Comparison of ENCODE assay signal across 10 cellular contexts in genomic region chr6:149962461-149963211, GRCh38. TPM values are rescaled to one million over a fixed set of nuclear protein-coding genes. Genes with fewer than 3 reads are reported as not detected.
DNase-seq lines count a peak whose midpoint lies in the region; ATAC-seq, FAIRE-seq and TF ChIP-seq lines count a peak whose summit lies in the region.
"Had no signal": no experiment of that assay in that cellular context is flagged by ENCODE, and none has a peak within 500 bp of the region (broad histone marks: within the 10 kb centered on the region; RNA-seq: fewer than 3 reads in every experiment).

No MANE protein-coding gene starts in this region.

- no peaks in the 10 kb centered on the region for H3K9me3 ChIP-seq in A549
- H3K9me3 ChIP-seq in mesenchymal stem cell (ENCODE audit: control insufficient read depth, low read length): no peaks in the 10 kb centered on the region
- H3K9me3 ChIP-seq: uterus had no signal

- no peak overlapping the region for H3K14ac ChIP-seq in mesenchymal stem cell (ENCODE audit: low read length in 2 of 2)

- TF ChIP-seq CTCF in A549 (IDR thresholded peaks at IDR 0.05): no peak

- TF ChIP-seq RAD21 in A549 (conservative IDR thresholded peaks at IDR 0.05 in 1 of 2, IDR thresholded peaks at IDR 0.05 in 1 of 2): no peak

- H2BK12ac ChIP-seq in mesenchymal stem cell (ENCODE audit: low read length in 2 of 2): no peak overlapping the region

- H3K9me3 Mint-ChIP-seq in activated T-helper 17 cell treated with anti-CD3 and anti-CD28 coated beads, Interleukin-2, amount 50 U/mL, for 72 hours: no peaks in the 10 kb centered on the region

- no peak overlapping the region for H3K23ac ChIP-seq in mesenchymal stem cell (ENCODE audit: low read length in 2 of 2)

- CTCF ChIA-PET in A549 (lab: Yijun Ruan, JAX): interaction anchor here (0.9 to 1.8 kb wide), 5 partner anchors 28 to 433 kb away, joined by 3 to 5 read pairs (median 4); no protein-coding TSS in a partner anchor

- no peak overlapping the region for H3K4ac ChIP-seq in mesenchymal stem cell (ENCODE audit: low read depth in 1 of 2, low read length in 2 of 2)

- H3K27ac ChIP-seq in A549: peak overlapping the region; percentile 78 to 91
- no peak overlapping the region for H3K27ac ChIP-seq in mesenchymal stem cell (ENCODE audit: low read length, poor library complexity, severe bottlenecking)
- H3K27ac ChIP-seq: uterus had no signal

- peaks cover 67% of the 10 kb centered on the region for H3K27me3 ChIP-seq in H7 (ENCODE audit: control insufficient read depth, insufficient read depth, low read length)
- peaks cover 57 to 95% of the 10 kb centered on the region in 2 experiments for H3K27me3 ChIP-seq in mesenchymal stem cell (ENCODE audit: control insufficient read depth in 1 of 2, insufficient read depth in 1 of 2, low read length in 2 of 2)

- H3K36me3 ChIP-seq in H7 (replicated peaks; ENCODE audit: control insufficient read depth, insufficient read depth, low read length) (no peaks in the 10 kb centered on the region), mesenchymal stem cell (ENCODE audit: control insufficient read depth in 1 of 2, insufficient read depth in 2 of 2, low read depth in 1 of 2, low read length in 2 of 2) (no peaks in the 10 kb centered on the region)
- H3K36me3 ChIP-seq: uterus had no signal

- 71% methylated on average over 7 of the region's 7 CpGs for WGBS in A549 (ENCODE audit: missing lambda C conversion rate)
- 64% methylated on average over 7 of the region's 7 CpGs for whole genome bisulfite sequencing in mesenchymal stem cell

- H3K9ac ChIP-seq in mesenchymal stem cell (ENCODE audit: low read length): no peak overlapping the region

- ATAC-seq in A549: no peak; a peak in 1 of 6 replicates
- ATAC-seq in activated T-helper 17 cell treated with anti-CD3 and anti-CD28 coated beads, Interleukin-2, amount 50 U/mL, for 72 hours (replicated peaks): no peak

- H3K4me1 ChIP-seq in A549 (peaks cover 8% of the 10 kb centered on the region), mesenchymal stem cell (ENCODE audit: control insufficient read depth, insufficient read depth, low read depth, low read length) (peaks cover 32% of the 10 kb centered on the region)

- no peak overlapping the region for H4K8ac ChIP-seq in mesenchymal stem cell (ENCODE audit: low read length)

- no peak overlapping the region for H4K91ac ChIP-seq in mesenchymal stem cell (ENCODE audit: low read length)

- H2AK5ac ChIP-seq in mesenchymal stem cell (ENCODE audit: low read length, severe bottlenecking): no peak overlapping the region

- peak overlapping the region; percentile 84 for H3K27ac Mint-ChIP-seq in activated T-helper 17 cell treated with anti-CD3 and anti-CD28 coated beads, Interleukin-2, amount 50 U/mL, for 72 hours

- POLR2A ChIA-PET in A549 (lab: Yijun Ruan, JAX): no interaction called here

- no peak overlapping the region for H3K18ac ChIP-seq in mesenchymal stem cell (ENCODE audit: low read depth in 1 of 2, low read length in 2 of 2)

- H3K4me2 ChIP-seq in A549 (peak overlapping the region; percentile 93), mesenchymal stem cell (ENCODE audit: low read length, poor library complexity, severe bottlenecking) (no peak overlapping the region)

- no peak for DNase-seq in A549 (ENCODE audit: low read depth in 1 of 2, low spot score in 1 of 2)
- no peak for DNase-seq in H7
- DNase-seq in mesenchymal stem cell: no peak
- no peak for DNase-seq in NCI-H510A treated with DMSO at 0.1 percent for 48 hours (lab: John Stamatoyannopoulos, UW)
- no peak for DNase-seq in NCI-H69 (lab: John Stamatoyannopoulos, UW)
- DNase-seq in NCI-H1092 treated with DMSO at 0.1 percent for 48 hours (lab: John Stamatoyannopoulos, UW): no peak
- no peak for DNase-seq in Kasumi-1 (lab: John Stamatoyannopoulos, UW)
- DNase-seq: activated gamma-delta T cell treated with Interleukin-2 at 50 U/mL for 16 hours, uterus had no signal

- peaks cover 60% of the 10 kb centered on the region for H3K27me3 Mint-ChIP-seq in activated T-helper 17 cell treated with anti-CD3 and anti-CD28 coated beads, Interleukin-2, amount 50 U/mL, for 72 hours

- H2AFZ ChIP-seq in mesenchymal stem cell (ENCODE audit: low read depth, low read length): peak overlapping the region; percentile 21

- no peak for TF ChIP-seq POLR2A in A549 (IDR thresholded peaks at IDR 0.05; ENCODE audit: low read length)

- no peak overlapping the region for H2BK15ac ChIP-seq in mesenchymal stem cell (ENCODE audit: low read depth, poor library complexity, severe bottlenecking)

- TF ChIP-seq EP300 in A549 (IDR thresholded peaks at IDR 0.05): no peak

- peaks cover 19% of the 10 kb centered on the region for H3K36me3 Mint-ChIP-seq in activated T-helper 17 cell treated with anti-CD3 and anti-CD28 coated beads, Interleukin-2, amount 50 U/mL, for 72 hours (ENCODE audit: low read depth)

- peaks cover 23% of the 10 kb centered on the region for H3K4me1 Mint-ChIP-seq in activated T-helper 17 cell treated with anti-CD3 and anti-CD28 coated beads, Interleukin-2, amount 50 U/mL, for 72 hours

- H3K4me3 Mint-ChIP-seq in activated T-helper 17 cell treated with anti-CD3 and anti-CD28 coated beads, Interleukin-2, amount 50 U/mL, for 72 hours: peak overlapping the region; percentile 87

- no peak for FAIRE-seq in A549 (lab: Jason Lieb, UNC)

- no peaks in the 10 kb centered on the region for H3K79me1 ChIP-seq in mesenchymal stem cell (replicated peaks; ENCODE audit: low read length, poor library complexity, severe bottlenecking)

- no peak overlapping the region for H2BK120ac ChIP-seq in mesenchymal stem cell (ENCODE audit: low read depth, low read length)

- no peak overlapping the region for H2BK5ac ChIP-seq in mesenchymal stem cell (ENCODE audit: low read depth, low read length, poor library complexity, severe bottlenecking)

- H3K4me3 ChIP-seq in A549 (peak overlapping the region; percentile 47), H7 (ENCODE audit: insufficient read depth, low read depth, low read length) (peak overlapping the region; percentile 47), mesenchymal stem cell (ENCODE audit: insufficient read depth in 1 of 2, low read depth in 1 of 2, low read length in 2 of 2) (no peak overlapping the region)

TF ChIP-seq in A549, 52 proteins besides CTCF, POLR2A, EP300 and RAD21 (continues in another document):
- TF ChIP-seq KDM1A (IDR thresholded peaks at IDR 0.05; ENCODE audit: low read depth) (no peak), HOXB5 (CRISPR knock-in tag; IDR thresholded peaks at IDR 0.05) (no peak)
- TF ChIP-seq, protein P1, sequence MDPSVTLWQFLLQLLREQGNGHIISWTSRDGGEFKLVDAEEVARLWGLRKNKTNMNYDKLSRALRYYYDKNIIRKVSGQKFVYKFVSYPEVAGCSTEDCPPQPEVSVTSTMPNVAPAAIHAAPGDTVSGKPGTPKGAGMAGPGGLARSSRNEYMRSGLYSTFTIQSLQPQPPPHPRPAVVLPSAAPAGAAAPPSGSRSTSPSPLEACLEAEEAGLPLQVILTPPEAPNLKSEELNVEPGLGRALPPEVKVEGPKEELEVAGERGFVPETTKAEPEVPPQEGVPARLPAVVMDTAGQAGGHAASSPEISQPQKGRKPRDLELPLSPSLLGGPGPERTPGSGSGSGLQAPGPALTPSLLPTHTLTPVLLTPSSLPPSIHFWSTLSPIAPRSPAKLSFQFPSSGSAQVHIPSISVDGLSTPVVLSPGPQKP (IDR thresholded peaks at IDR 0.05; ENCODE audit: low read depth, low read length): no peak

RNA-seq across cellular contexts. Expression of gene ULBP1, which starts 1.1 kb away (rescaled TPM):
- 5.7 and 6.6 TPM in 2 replicates for polyA plus RNA-seq in A549 (2011; rRNA removed)
- 0.67 and 0.70 TPM in 2 replicates for polyA plus RNA-seq in A549 (2012; cell fraction: cytosol; rRNA removed)
- 0.31 and 0.36 TPM in 2 replicates for polyA plus RNA-seq in A549 (2012; cell fraction: nucleus; rRNA removed)
- 0.89 to 1.2 TPM (median 1.1 TPM) in 3 replicates for polyA plus RNA-seq in A549 (2017; fragmentation: RNase III; extraction: RNeasy Plus Mini Kit Qiagen cat#74134 plus additional on column Dnase treatment)
- polyA minus RNA-seq in A549 (2011; rRNA and poly(A)+ RNA removed): 1.4 TPM in 2 replicates
- total RNA-seq in H7 (2014; rRNA removed; shearing (Covaris generic)): 0.28 and 0.33 TPM in 2 replicates
- total RNA-seq in activated T-helper 17 cell treated with anti-CD3 and anti-CD28 coated beads, Interleukin-2, amount 50 U/mL, for 72 hours: under 1 TPM; 0.35 to 0.48 TPM
- 6.5 TPM for polyA plus RNA-seq in mesenchymal stem cell (2013, experiment 1 of 2)
- 6.7 TPM for polyA plus RNA-seq in mesenchymal stem cell (2013, experiment 2 of 2)
- total RNA-seq: uterus had no signal

RNA-seq across cellular contexts. Expression of gene ULBP2, which starts 20.8 kb away (rescaled TPM):
- polyA plus RNA-seq in A549 (2011; rRNA removed) (2.7 and 3.2 TPM in 2 replicates), A549 (2017; fragmentation: RNase III; extraction: RNeasy Plus Mini Kit Qiagen cat#74134 plus additional on column Dnase treatment) (4.2 to 5.0 TPM (median 4.5 TPM) in 3 replicates)
- polyA plus RNA-seq in A549 (2012; cell fraction: cytosol; rRNA removed): 2.0 TPM in 2 replicates
- 1.8 and 2.2 TPM in 2 replicates for polyA plus RNA-seq in A549 (2012; cell fraction: nucleus; rRNA removed)
- 0.39 and 1.4 TPM in 2 replicates for polyA minus RNA-seq in A549 (2011; rRNA and poly(A)+ RNA removed)
- total RNA-seq in H7 (2014; rRNA removed; shearing (Covaris generic)): not detected in 2 replicates
- not detected for total RNA-seq in activated T-helper 17 cell treated with anti-CD3 and anti-CD28 coated beads, Interleukin-2, amount 50 U/mL, for 72 hours
- polyA plus RNA-seq in mesenchymal stem cell (2013, experiment 1 of 2): 6.4 TPM
- polyA plus RNA-seq in mesenchymal stem cell (2013, experiment 2 of 2): 7.4 TPM

RNA-seq across cellular contexts. Expression of gene RAET1G, which starts 39.7 kb away (rescaled TPM):
- polyA plus RNA-seq in A549 (2011; rRNA removed) (10.1 and 14.6 TPM in 2 replicates), A549 (2017; fragmentation: RNase III; extraction: RNeasy Plus Mini Kit Qiagen cat#74134 plus additional on column Dnase treatment) (15.5 to 29.8 TPM (median 24.4 TPM) in 3 replicates)
- polyA plus RNA-seq in A549 (2012; cell fraction: cytosol; rRNA removed): 7.5 and 8.2 TPM in 2 replicates
- polyA plus RNA-seq in A549 (2012; cell fraction: nucleus; rRNA removed): 10.8 and 11.0 TPM in 2 replicates
- polyA minus RNA-seq in A549 (2011; rRNA and poly(A)+ RNA removed): 4.9 and 6.5 TPM in 2 replicates
- not detected in 2 replicates for total RNA-seq in H7 (2014; rRNA removed; shearing (Covaris generic))
- total RNA-seq in activated T-helper 17 cell treated with anti-CD3 and anti-CD28 coated beads, Interleukin-2, amount 50 U/mL, for 72 hours: not detected
- polyA plus RNA-seq in mesenchymal stem cell (2013, experiment 1 of 2): 1.4 TPM
- 1.4 TPM for polyA plus RNA-seq in mesenchymal stem cell (2013, experiment 2 of 2)

Comparison
In these comparisons a context has a peak if more than half of its experiments do, and no peak if none do; other contexts are left out.
1. H3K4me3 ChIP-seq: peak in A549 (single experiment) and H7 (single experiment); none in mesenchymal stem cell (0 of 2).